ENCODE assay signal across 39 cellular contexts in genomic region chr11:132658696-132659095, GRCh38.
"Had no signal": no experiment of that assay in that cellular context is flagged by ENCODE, and none has a peak within 500 bp of the region (broad histone marks: within the 10 kb centered on the region; RNA-seq: fewer than 3 reads in every experiment).

No MANE protein-coding gene starts in this region.

- H3K27ac ChIP-seq: body of pancreas, breast epithelium, Peyer's patch, VCaP had no signal

- H3K27me3 ChIP-seq: body of pancreas, breast epithelium, MG63, Peyer's patch had no signal

- H3K4me3 ChIP-seq: body of pancreas, breast epithelium, K562, MG63, Peyer's patch had no signal

- DNase-seq: activated B cell treated with CpG ODN at 0.5 μM for 24 hours; activated CD4-positive, alpha-beta memory T cell treated with anti-CD3 and anti-CD28 coated beads for 36 hours; activated CD4-positive, alpha-beta T cell treated with anti-CD3 and anti-CD28 coated beads for 4 hours; activated CD4-positive, alpha-beta T cell treated with anti-CD3 and anti-CD28 coated beads, Interleukin-2, amount 50 U/mL, for 1 hour; activated CD4-positive, CD25-positive, alpha-beta regulatory T cell treated with anti-CD3 and anti-CD28 coated beads, Interleukin-2, amount 50 U/mL, for 72 hours; activated CD8-positive, alpha-beta memory T cell treated with anti-CD3 and anti-CD28 coated beads, Interleukin-2, amount 50 U/mL, for 4 hours; activated effector memory CD4-positive, alpha-beta T cell treated with Interleukin-2 at 50 U/mL for 16 hours; activated naive CD4-positive, alpha-beta T cell treated with anti-CD3 and anti-CD28 coated beads, Interleukin-2, amount 10 ng/mL, durations not matched to agents 7 days and 5 days; activated T-cell treated with anti-CD3 and anti-CD28 coated beads for 4 hours; activated T-cell treated with anti-CD3 and anti-CD28 coated beads, Interleukin-2, amount 50 U/mL, for 48 hours; amniotic stem cell; aorta; body of pancreas; caudate nucleus; cerebellar nuclear complex; MG63; MV-4-11; NCI-H1092; NCI-H1436 treated with DMSO at 0.1 percent for 48 hours; NCI-H1694 treated with DMSO at 0.1 percent for 48 hours; NCI-H2029; NCI-H345; NCI-H510A; NCI-H526; NCI-H748 treated with DMSO at 0.1 percent for 48 hours; NK-92 treated with Interleukin-12 subunit alpha and Interleukin-12 subunit beta, amount 100 ng/mL, for 24 hours; PC-3; Peyer's patch; RPMI8226; SIG-M5; T-cell; T-helper 17 cell; T-helper 9 cell had no signal

- ATAC-seq: body of pancreas, K562, PC-3, Right ventricle myocardium inferior, SK-N-SH treated with all-trans-retinoic acid at 6 μM for 48 hours, T-cell, T-helper 17 cell had no signal

- H3K27me3 Mint-ChIP-seq: activated B cell treated with CpG ODN at 0.5 μM for 24 hours; activated CD4-positive, alpha-beta memory T cell treated with anti-CD3 and anti-CD28 coated beads for 36 hours; activated naive CD4-positive, alpha-beta T cell treated with anti-CD3 and anti-CD28 coated beads, Interleukin-2, amount 10 ng/mL, durations not matched to agents 7 days and 5 days; activated naive CD8-positive, alpha-beta T cell; T-cell had no signal

- H3K4me3 Mint-ChIP-seq: activated B cell treated with CpG ODN at 0.5 μM for 24 hours; activated CD4-positive, alpha-beta memory T cell treated with anti-CD3 and anti-CD28 coated beads for 36 hours; activated naive CD4-positive, alpha-beta T cell treated with anti-CD3 and anti-CD28 coated beads, Interleukin-2, amount 10 ng/mL, durations not matched to agents 7 days and 5 days; activated naive CD8-positive, alpha-beta T cell; T-cell; T-helper 17 cell had no signal

- H3K9me3 Mint-ChIP-seq: activated CD4-positive, alpha-beta memory T cell treated with anti-CD3 and anti-CD28 coated beads for 36 hours; activated naive CD4-positive, alpha-beta T cell treated with anti-CD3 and anti-CD28 coated beads, Interleukin-2, amount 10 ng/mL, durations not matched to agents 7 days and 5 days had no signal

- H3K27ac Mint-ChIP-seq: activated B cell treated with CpG ODN at 0.5 μM for 24 hours; activated CD4-positive, alpha-beta memory T cell treated with anti-CD3 and anti-CD28 coated beads for 36 hours; activated naive CD4-positive, alpha-beta T cell treated with anti-CD3 and anti-CD28 coated beads, Interleukin-2, amount 10 ng/mL, durations not matched to agents 7 days and 5 days; activated naive CD8-positive, alpha-beta T cell; T-cell; T-helper 17 cell had no signal

- H3K4me1 ChIP-seq: body of pancreas, breast epithelium, Peyer's patch had no signal

- H3K36me3 Mint-ChIP-seq: activated CD4-positive, alpha-beta memory T cell treated with anti-CD3 and anti-CD28 coated beads for 36 hours; activated naive CD4-positive, alpha-beta T cell treated with anti-CD3 and anti-CD28 coated beads, Interleukin-2, amount 10 ng/mL, durations not matched to agents 7 days and 5 days; activated naive CD8-positive, alpha-beta T cell; T-cell had no signal

- H3K36me3 ChIP-seq: breast epithelium, MG63, Peyer's patch had no signal

- H3K4me1 Mint-ChIP-seq: activated B cell treated with CpG ODN at 0.5 μM for 24 hours; activated naive CD4-positive, alpha-beta T cell treated with anti-CD3 and anti-CD28 coated beads, Interleukin-2, amount 10 ng/mL, durations not matched to agents 7 days and 5 days; T-cell; T-helper 17 cell had no signal

- H3K9me3 ChIP-seq: body of pancreas, breast epithelium, MG63, Peyer's patch had no signal
